Comparison of ENCODE assay signal across 13 cellular contexts in the genomic region with DNA sequence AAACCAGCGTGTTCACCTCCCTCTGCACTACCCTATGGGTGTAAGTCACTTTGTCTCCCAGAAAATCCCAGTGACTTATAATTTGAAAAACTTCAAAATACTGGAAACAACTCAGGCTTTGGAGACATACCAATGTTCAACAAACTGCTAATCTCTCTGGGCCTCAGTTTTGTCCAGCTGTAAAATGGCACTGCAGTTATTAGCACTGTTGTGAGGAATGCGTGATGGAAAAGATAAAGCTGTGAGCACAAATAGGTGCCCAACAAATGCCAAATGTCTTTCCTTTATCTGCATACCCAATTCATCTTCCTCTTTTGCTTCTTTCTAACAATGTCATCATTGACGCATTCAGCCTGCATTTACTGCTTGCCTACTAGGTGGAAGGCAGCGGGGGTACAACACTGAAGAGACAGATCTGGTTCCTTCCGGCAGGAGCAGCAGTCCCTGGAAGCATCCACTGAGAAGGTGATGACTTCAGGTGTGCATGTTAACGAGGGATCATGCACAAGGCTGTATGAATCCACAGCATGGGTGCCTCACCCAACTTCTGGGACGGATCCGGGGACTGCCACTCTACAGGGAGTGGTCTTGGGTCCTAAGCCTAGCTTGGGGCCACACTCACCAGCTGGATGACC.
DNase-seq lines count a peak whose midpoint lies in the region; ATAC-seq and TF ChIP-seq lines count a peak whose summit lies in the region.
"Had no signal": no experiment of that assay in that cellular context is flagged by ENCODE, and none has a peak within 500 bp of the region (broad histone marks: within the 10 kb centered on the region; RNA-seq: fewer than 3 reads in every experiment).

No MANE protein-coding gene starts in this region.

- intact Hi-C loops in CD4-positive, alpha-beta T cell (cut with DNase I, micrococcal nuclease) = loop anchor here in 1 of 2 experiments (2.0 to 5.0 kb wide), 2 partner anchors 18 to 39 kb away; no protein-coding TSS in a partner anchor

- no peaks in the 10 kb centered on the region for H3K27me3 Mint-ChIP-seq in CD4-positive, alpha-beta T cell
- H3K27me3 Mint-ChIP-seq in activated T-helper 17 cell treated with anti-CD3 and anti-CD28 coated beads, Interleukin-2, amount 50 U/mL, for 72 hours = no peaks in the 10 kb centered on the region
- H3K27me3 Mint-ChIP-seq in naive B cell (no peaks in the 10 kb centered on the region), osteocyte (ENCODE audit: unreplicated experiment) (no peaks in the 10 kb centered on the region)

- peak overlapping the region; percentile 23 for H3K27ac ChIP-seq in CD4-positive, alpha-beta T cell (ENCODE audit: low read depth, low read length)

- ATAC-seq in CD4-positive, alpha-beta T cell (ENCODE audit: poor library complexity) = peak; percentile 12
- no peak for ATAC-seq in activated T-helper 17 cell treated with anti-CD3 and anti-CD28 coated beads, Interleukin-2, amount 50 U/mL, for 72 hours (replicated peaks)
- ATAC-seq in naive B cell (ENCODE audit: low read depth in 2 of 2) (peak; percentile 62 to 68), GM18867 (IDR thresholded peaks at IDR 0.05; ENCODE audit: unreplicated experiment) (no peak), HG02798 (IDR thresholded peaks at IDR 0.05; ENCODE audit: poor library complexity, unreplicated experiment) (no peak)

- H3K9me3 Mint-ChIP-seq in CD4-positive, alpha-beta T cell = no peaks in the 10 kb centered on the region
- H3K9me3 Mint-ChIP-seq in activated T-helper 17 cell treated with anti-CD3 and anti-CD28 coated beads, Interleukin-2, amount 50 U/mL, for 72 hours = no peaks in the 10 kb centered on the region
- H3K9me3 Mint-ChIP-seq in naive B cell (no peaks in the 10 kb centered on the region), osteocyte (ENCODE audit: unreplicated experiment) (no peaks in the 10 kb centered on the region)

- TF ChIP-seq CTCF in CD4-positive, alpha-beta T cell (IDR thresholded peaks at IDR 0.05) = no peak
- TF ChIP-seq CTCF in GM13976 (IDR thresholded peaks at IDR 0.05; ENCODE audit: borderline replicate concordance, control extremely low read depth, extremely low read depth, insufficient read depth, missing control alignments) (no peak), osteocyte (IDR thresholded peaks at IDR 0.05) (no peak)

- peak overlapping the region; percentile 65 for H3K4me3 Mint-ChIP-seq in CD4-positive, alpha-beta T cell
- H3K4me3 Mint-ChIP-seq in activated T-helper 17 cell treated with anti-CD3 and anti-CD28 coated beads, Interleukin-2, amount 50 U/mL, for 72 hours = peak overlapping the region; percentile 77
- H3K4me3 Mint-ChIP-seq in naive B cell (peak overlapping the region; percentile 2 to 88 (median 67)), osteocyte (ENCODE audit: unreplicated experiment) (no peak overlapping the region)

- DNase-seq in CD4-positive, alpha-beta T cell = no peak
- DNase-seq in GM13976 (ENCODE audit: low spot score) (peak; percentile 3), naive B cell (peak; percentile 49), NCI-H1694 treated with DMSO at 0.1 percent for 48 hours (lab: John Stamatoyannopoulos, UW) (no peak), osteocyte (ENCODE audit: extremely low spot score, unreplicated experiment) (no peak)
- DNase-seq: DMS79; occipital lobe; stimulated activated CD4-positive, alpha-beta T cell treated with anti-CD3 and anti-CD28 coated beads, Interleukin-2, amount 100 ng/mL, for 48 hours; T1000 had no signal

- CTCF ChIA-PET in CD4-positive, alpha-beta T cell (lab: Charles Lee) = interaction anchor here (1.7 kb wide), 1 partner anchor 10 kb away, joined by 3 read pairs; no protein-coding TSS in a partner anchor

- H3K36me3 Mint-ChIP-seq in CD4-positive, alpha-beta T cell (ENCODE audit: low read depth) = peaks cover 35% of the 10 kb centered on the region
- peaks cover 32% of the 10 kb centered on the region for H3K36me3 Mint-ChIP-seq in activated T-helper 17 cell treated with anti-CD3 and anti-CD28 coated beads, Interleukin-2, amount 50 U/mL, for 72 hours (ENCODE audit: low read depth)
- H3K36me3 Mint-ChIP-seq in naive B cell = peaks cover 0 to 6% of the 10 kb centered on the region in 2 donors
- no peaks in the 10 kb centered on the region for H3K36me3 Mint-ChIP-seq in osteocyte (ENCODE audit: unreplicated experiment)

- no peaks in the 10 kb centered on the region for H3K27me3 ChIP-seq in CD4-positive, alpha-beta T cell (ENCODE audit: control insufficient read depth, insufficient read depth, low read length)
- H3K27me3 ChIP-seq: tibial nerve had no signal

- in situ Hi-C loops in GM13976 (cut with MboI; ENCODE audit: low sequenced_read_pairs, unreplicated experiment) = no loop called here

- H3K4me1 Mint-ChIP-seq in CD4-positive, alpha-beta T cell (ENCODE audit: low read depth) = peaks cover 94% of the 10 kb centered on the region
- H3K4me1 Mint-ChIP-seq in activated T-helper 17 cell treated with anti-CD3 and anti-CD28 coated beads, Interleukin-2, amount 50 U/mL, for 72 hours = peaks cover 74% of the 10 kb centered on the region
- peaks cover 78 to 98% (median 90%) of the 10 kb centered on the region in 3 donors for H3K4me1 Mint-ChIP-seq in naive B cell
- peaks cover 80% of the 10 kb centered on the region for H3K4me1 Mint-ChIP-seq in osteocyte (ENCODE audit: unreplicated experiment)

- H3K27ac Mint-ChIP-seq in CD4-positive, alpha-beta T cell = peak overlapping the region; percentile 76
- H3K27ac Mint-ChIP-seq in activated T-helper 17 cell treated with anti-CD3 and anti-CD28 coated beads, Interleukin-2, amount 50 U/mL, for 72 hours = peak overlapping the region; percentile 66
- peak overlapping the region; percentile 81 to 96 (median 92) for H3K27ac Mint-ChIP-seq in naive B cell
- H3K27ac Mint-ChIP-seq in osteocyte (ENCODE audit: unreplicated experiment) = no peak overlapping the region

- POLR2A ChIA-PET in CD4-positive, alpha-beta T cell (lab: Charles Lee) = interaction anchor here (1.0 to 2.0 kb wide), 4 partner anchors 9 to 40 kb away, joined by 3 to 11 read pairs (median 6); no protein-coding TSS in a partner anchor

- no peaks in the 10 kb centered on the region for H3K9me3 ChIP-seq in CD4-positive, alpha-beta T cell (ENCODE audit: control insufficient read depth, low read length)
- H3K9me3 ChIP-seq: tibial nerve had no signal

Comparison
In these comparisons a context has a peak if more than half of its experiments do, and no peak if none do; other contexts are left out.
1. ATAC-seq: peak in CD4-positive, alpha-beta T cell (single experiment) and naive B cell (2 of 2); none in activated T-helper 17 cell treated with anti-CD3 and anti-CD28 coated beads, Interleukin-2, amount 50 U/mL, for 72 hours (single experiment), GM18867 (single experiment) and HG02798 (single experiment).
2. DNase-seq: peak in GM13976 (single experiment) and naive B cell (single experiment); none in CD4-positive, alpha-beta T cell (0 of 10), NCI-H1694 treated with DMSO at 0.1 percent for 48 hours (single experiment) and osteocyte (single experiment).